ENCODE assay signal across 8 cellular contexts in the genomic region with DNA sequence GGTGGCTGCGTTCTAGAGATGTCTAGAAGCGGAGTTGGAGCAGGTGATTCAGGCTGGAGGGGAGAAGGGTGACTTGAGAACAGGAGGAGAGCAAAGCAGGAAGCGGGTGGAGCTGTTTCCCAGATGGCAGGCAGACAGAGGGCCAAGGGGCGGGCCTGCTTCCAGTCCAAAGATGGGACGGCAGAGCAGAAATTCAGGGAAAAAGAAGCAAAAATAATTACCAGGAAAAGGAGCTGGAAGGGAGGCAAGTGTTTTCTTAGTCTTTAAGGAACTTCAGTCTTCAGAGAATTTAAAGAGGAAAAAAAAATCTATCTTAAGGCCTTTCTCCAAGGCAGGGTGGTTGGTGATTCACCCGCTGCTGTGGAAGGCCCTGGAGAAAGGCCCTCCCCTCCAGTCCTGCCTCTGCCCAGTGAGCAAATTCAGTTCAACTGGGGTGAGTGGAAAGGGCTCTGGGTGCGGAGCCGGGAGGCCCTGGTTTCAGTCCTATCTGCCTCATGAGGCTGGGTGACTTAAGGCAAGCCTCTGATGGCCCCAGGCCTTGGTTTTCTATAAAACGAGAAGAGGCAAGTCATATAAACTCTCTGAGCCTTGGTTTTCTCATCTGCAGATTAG. TPM values are rescaled to one million over a fixed set of nuclear protein-coding genes. Genes with fewer than 3 reads are reported as not detected.
DNase-seq lines count a peak whose midpoint lies in the region; ATAC-seq and TF ChIP-seq lines count a peak whose summit lies in the region.

No MANE protein-coding gene starts in this region.

- TF ChIP-seq EP300 in stomach (IDR thresholded peaks at IDR 0.05), result no peak

- peak overlapping the region; percentile 83 for H3K27ac ChIP-seq in left ventricle myocardium inferior (replicated peaks)
- peak overlapping the region; percentile 88 to 93 (median 91) for H3K27ac ChIP-seq in stomach

- WGBS in stomach, 5 donors, result 19 to 30% (median 23%) methylated on average over 9 of the region's 9 CpGs

- no peak for ATAC-seq in HG03378 (IDR thresholded peaks at IDR 0.05; ENCODE audit: unreplicated experiment)

- H3K9me3 ChIP-seq in left ventricle myocardium inferior (replicated peaks) (no peaks in the 10 kb centered on the region), stomach (no peaks in the 10 kb centered on the region)

- H3K4me3 ChIP-seq in left ventricle myocardium inferior, result peak overlapping the region; percentile 8
- no peak overlapping the region for H3K4me3 ChIP-seq in stomach

- no peak for TF ChIP-seq POLR2A in stomach (IDR thresholded peaks at IDR 0.05)

- no peaks in the 10 kb centered on the region for H3K36me3 ChIP-seq in left ventricle myocardium inferior
- no peaks in the 10 kb centered on the region for H3K36me3 ChIP-seq in stomach

- DNase-seq in HPDE6-E6E7 (ENCODE audit: extremely low spot score) (peak; percentile 54), UCSD-AML1 (lab: John Stamatoyannopoulos, UW; ENCODE audit: unreplicated experiment) (peak; percentile 56), left ventricle myocardium inferior (peak; percentile 77), stomach (peak; percentile 72), inferior parietal cortex (ENCODE audit: extremely low spot score) (no peak), germinal center (ENCODE audit: low spot score) (no peak)
- DNase-seq in activated CD4-positive, alpha-beta T cell treated with anti-CD3 and anti-CD28 coated beads for 48 hours, result no peak

- intact Hi-C loops in left ventricle myocardium inferior (cut with micrococcal nuclease) (no loop called here), stomach (cut with DNase I; ENCODE audit: low total_unique reads) (no loop called here)

- TF ChIP-seq CTCF in left ventricle myocardium inferior (IDR thresholded peaks at IDR 0.05; ENCODE audit: borderline replicate concordance) (no peak), stomach (IDR thresholded peaks at IDR 0.05) (no peak)

- H3K27me3 ChIP-seq in left ventricle myocardium inferior (ENCODE audit: low read depth), result no peaks in the 10 kb centered on the region
- peaks cover 0 to 22% (median 7%) of the 10 kb centered on the region in 3 donors for H3K27me3 ChIP-seq in stomach

- H3K4me1 ChIP-seq in left ventricle myocardium inferior (peaks cover 81% of the 10 kb centered on the region), stomach (peaks cover 49 to 75% (median 63%) of the 10 kb centered on the region in 4 donors)

RNA-seq across cellular contexts. Expression of a gene that starts 4.5 kb away (rescaled TPM):
- total RNA-seq in left ventricle myocardium inferior (40.9 TPM), stomach (100 to 1,000 TPM in 1 of 5 donors, 10 to 100 TPM in 4; 21.0 to 125 (median 54.2) TPM)
- 10 to 100 TPM; 39.4 to 59.3 (median 40.8) TPM for polyA plus RNA-seq in stomach

Comparison
In these comparisons a context has a peak if more than half of its experiments do, and no peak if none do; other contexts are left out.
1. DNase-seq: peak in HPDE6-E6E7 (single experiment), UCSD-AML1 (single experiment), left ventricle myocardium inferior (single experiment) and stomach (single experiment); none in inferior parietal cortex (single experiment), activated CD4-positive, alpha-beta T cell treated with anti-CD3 and anti-CD28 coated beads for 48 hours (single experiment) and germinal center (single experiment).